24 cellular contexts compared by ENCODE assay signal in the genomic region with DNA sequence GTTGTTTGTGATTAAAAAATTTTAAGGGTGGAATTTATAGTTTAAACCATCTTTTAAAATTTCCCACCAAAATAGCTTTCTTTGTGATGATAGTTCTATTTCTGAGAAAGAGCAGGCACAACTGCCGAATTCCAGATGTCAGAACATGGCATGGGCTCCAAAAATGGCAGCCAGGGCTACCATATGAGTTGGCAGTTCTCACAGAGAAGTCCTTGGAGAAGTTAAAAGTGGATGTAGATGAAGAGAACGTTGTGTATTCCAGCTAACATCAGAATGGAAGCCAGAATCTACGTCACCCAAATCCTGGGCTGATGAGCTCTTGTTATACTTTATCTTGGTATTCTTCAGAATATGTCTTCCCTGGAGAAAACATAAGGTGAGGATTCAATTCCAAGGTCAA.
DNase-seq lines count a peak whose midpoint lies in the region; ATAC-seq and TF ChIP-seq lines count a peak whose summit lies in the region.
"Had no signal": no experiment of that assay in that cellular context is flagged by ENCODE, and none has a peak within 500 bp of the region (broad histone marks: within the 10 kb centered on the region; RNA-seq: fewer than 3 reads in every experiment).

No MANE protein-coding gene starts in this region.

- no peak overlapping the region for H3K27ac ChIP-seq in left ventricle myocardium inferior (replicated peaks)
- no peak overlapping the region for H3K27ac ChIP-seq in IMR-90 (ENCODE audit: insufficient read depth, low read length)
- H3K27ac ChIP-seq: 22Rv1; A549; BLaER1 treated with 17β-estradiol and CSF1 and Interleukin-3, amounts not matched to agents 10 nM and 100 nM; C4-2B had no signal

- H3K36me3 ChIP-seq in left ventricle myocardium inferior, result no peaks in the 10 kb centered on the region
- H3K36me3 ChIP-seq in IMR-90 (ENCODE audit: control insufficient read depth, insufficient read depth, low read length), result no peaks in the 10 kb centered on the region
- H3K36me3 ChIP-seq: BLaER1 treated with 17β-estradiol and CSF1 and Interleukin-3, amounts not matched to agents 10 nM and 100 nM had no signal

- TF ChIP-seq RAD21 in IMR-90 (IDR thresholded peaks at IDR 0.05; ENCODE audit: low read length), result no peak

- no peak for TF ChIP-seq POLR2A in IMR-90 (IDR thresholded peaks at IDR 0.05; ENCODE audit: low read depth, low read length)

- no peak overlapping the region for H2BK5ac ChIP-seq in IMR-90 (ENCODE audit: low read depth, low read length, poor library complexity, severe bottlenecking)

- H4K20me1 ChIP-seq in IMR-90 (ENCODE audit: insufficient read depth, low read length), result no peaks in the 10 kb centered on the region
- H4K20me1 ChIP-seq: BLaER1 treated with 17β-estradiol and CSF1 and Interleukin-3, amounts not matched to agents 10 nM and 100 nM had no signal

- no peak overlapping the region for H2AFZ ChIP-seq in IMR-90 (replicated peaks; ENCODE audit: low read length, poor library complexity)

- H3K23ac ChIP-seq in IMR-90 (ENCODE audit: low read depth, low read length), result no peak overlapping the region

- DNase-seq in Right ventricle myocardium inferior (ENCODE audit: missing footprints) (no peak), cardiac septum (ENCODE audit: low spot score) (no peak), left ventricle myocardium inferior (peak; percentile 24), left cardiac atrium (no peak), IMR-90 (no peak), mucosa of gallbladder (ENCODE audit: low spot score) (peak; percentile 53), DMS114 treated with DMSO at 0.1 percent for 48 hours (lab: John Stamatoyannopoulos, UW; ENCODE audit: unreplicated experiment) (no peak)
- DNase-seq: AML-193; Caco-2; Calu3; CD4-positive, alpha-beta T cell; CD8-positive, alpha-beta T cell; DMS153; DMS53; DMS79; DND-41; EL; GDM1 had no signal

- no peak overlapping the region for H3K9ac ChIP-seq in IMR-90 (ENCODE audit: low read depth, low read length)
- H3K9ac ChIP-seq: BLaER1 treated with 17β-estradiol and CSF1 and Interleukin-3, amounts not matched to agents 10 nM and 100 nM had no signal

- H3K18ac ChIP-seq in IMR-90 (ENCODE audit: low read depth, low read length), result no peak overlapping the region

- CTCF ChIA-PET in IMR-90 (lab: Yijun Ruan, JAX), result interaction anchor here (0.6 to 1.2 kb wide), 3 partner anchors 14 to 39 kb away, joined by 3 to 6 read pairs (median 3); no protein-coding TSS in a partner anchor

- BruUV-seq in IMR-90 (replicated peaks; lab: Mats Ljungman, UMichigan), result no TSS peak

- H3K4me3 ChIP-seq in left ventricle myocardium inferior (no peak overlapping the region), IMR-90 (ENCODE audit: insufficient read depth, low read depth, low read length) (no peak overlapping the region)
- H3K4me3 ChIP-seq: A549; BLaER1 treated with 17β-estradiol and CSF1 and Interleukin-3, amounts not matched to agents 10 nM and 100 nM; GM12878 had no signal

- H2BK120ac ChIP-seq in IMR-90 (ENCODE audit: low read depth, low read length), result no peak overlapping the region

- peaks cover under 1 to 2% of the 10 kb centered on the region in 2 experiments; a peak in 3 of 4 replicates for H3K79me1 ChIP-seq in IMR-90 (ENCODE audit: low read depth in 1 of 2, low read length in 2 of 2)

- no CpG with 5 or more reads among the region's 3 CpGs for WGBS in IMR-90 (ENCODE audit: extremely low coverage in 2 of 2, insufficient read length in 1 of 2), 2 experiments

- peaks cover 9% of the 10 kb centered on the region; the same call in 1 of the 2 replicates for H3K9me1 ChIP-seq in IMR-90 (ENCODE audit: insufficient read depth, low read length)

- no peak overlapping the region for H4K5ac ChIP-seq in IMR-90 (ENCODE audit: low read depth, low read length)

- dilution Hi-C loops in IMR-90 (cut with HindIII; ENCODE audit: low sequenced_read_pairs, unreplicated experiment), result no loop called here

- H3K4ac ChIP-seq in IMR-90 (ENCODE audit: low read depth, low read length), result no peak overlapping the region

- H2AK5ac ChIP-seq in IMR-90 (ENCODE audit: low read depth, low read length), result peak overlapping the region; percentile 52; the same call in 1 of the 2 replicates

- H3K14ac ChIP-seq in IMR-90 (replicated peaks; ENCODE audit: low read depth, low read length), result no peak overlapping the region

- H3K9me3 ChIP-seq in left ventricle myocardium inferior (replicated peaks) (no peaks in the 10 kb centered on the region), IMR-90 (ENCODE audit: control insufficient read depth, insufficient read depth, low read length) (no peaks in the 10 kb centered on the region)
- H3K9me3 ChIP-seq: A549, Caco-2 had no signal

- in situ Hi-C loops in IMR-90 (cut with MboI; ENCODE audit: low sequenced_read_pairs), result no loop called here

- H3K56ac ChIP-seq in IMR-90 (ENCODE audit: extremely low read depth, insufficient read depth, low read length), result no peak overlapping the region

- POLR2A ChIA-PET in IMR-90 (lab: Charles Lee; ENCODE audit: unreplicated experiment), result no interaction called here

- H3K4me2 ChIP-seq in IMR-90 (ENCODE audit: low read depth, low read length), result no peak overlapping the region
- H3K4me2 ChIP-seq: A549; BLaER1 treated with 17β-estradiol and CSF1 and Interleukin-3, amounts not matched to agents 10 nM and 100 nM had no signal

- H3K4me1 ChIP-seq in left ventricle myocardium inferior (no peaks in the 10 kb centered on the region), IMR-90 (ENCODE audit: control insufficient read depth, insufficient read depth, low read length) (peaks cover 23% of the 10 kb centered on the region)

- no peak overlapping the region for H4K91ac ChIP-seq in IMR-90 (ENCODE audit: insufficient read depth, low read depth, low read length)

- peak; percentile 58 for ATAC-seq in Right ventricle myocardium inferior
- no peak for ATAC-seq in left cardiac atrium
- ATAC-seq in IMR-90 (ENCODE audit: low read depth), result no peak
- ATAC-seq in HG03521 (IDR thresholded peaks at IDR 0.05; ENCODE audit: unreplicated experiment), result no peak
- ATAC-seq: A549; CD8-positive, alpha-beta T cell; GM12878 had no signal

- intact Hi-C loops in Right ventricle myocardium inferior (cut with DNase I) (no loop called here), cardiac septum (cut with DNase I) (no loop called here), left ventricle myocardium inferior (cut with micrococcal nuclease) (no loop called here), left cardiac atrium (cut with DNase I) (no loop called here), IMR-90 (cut with micrococcal nuclease) (no loop called here)

- H3K27me3 ChIP-seq in left ventricle myocardium inferior (ENCODE audit: low read depth) (no peaks in the 10 kb centered on the region), IMR-90 (ENCODE audit: control insufficient read depth, insufficient read depth, low read length) (no peaks in the 10 kb centered on the region)
- H3K27me3 ChIP-seq: BLaER1 treated with 17β-estradiol and CSF1 and Interleukin-3, amounts not matched to agents 10 nM and 100 nM had no signal

- H2BK20ac ChIP-seq in IMR-90 (ENCODE audit: low read depth, low read length), result peak overlapping the region; percentile 51; the same call in 1 of the 2 replicates

- no peak for TF ChIP-seq CTCF in left ventricle myocardium inferior (IDR thresholded peaks at IDR 0.05; ENCODE audit: borderline replicate concordance)
- TF ChIP-seq CTCF in IMR-90 (conservative IDR thresholded peaks at IDR 0.05; ENCODE audit: low read depth, low read length), result no peak

- peak overlapping the region in 1 of 2 experiments; percentile 20; a peak in 1 of 4 replicates for H4K8ac ChIP-seq in IMR-90 (ENCODE audit: low read depth in 2 of 2, low read length in 2 of 2)

- H2AK9ac ChIP-seq in IMR-90 (replicated peaks; ENCODE audit: low read depth, low read length, poor library complexity), result no peak overlapping the region

- 0 out of 3 replicates have a peak overlapping the region, but pooled peaks have one; percentile 57 for H2BK15ac ChIP-seq in IMR-90 (ENCODE audit: low read depth, low read length)

TF ChIP-seq in IMR-90, 13 proteins besides CTCF, POLR2A, EP300 and RAD21:
- TF ChIP-seq BHLHE40 (IDR thresholded peaks at IDR 0.05; ENCODE audit: low read depth, low read length) (no peak), CEBPB (IDR thresholded peaks at IDR 0.05; ENCODE audit: low read depth, low read length) (no peak), SMC3 (IDR thresholded peaks at IDR 0.05; ENCODE audit: low read depth, low read length) (no peak), MXI1 (IDR thresholded peaks at IDR 0.05; ENCODE audit: borderline replicate concordance, low read depth, low read length) (no peak), RFX5 (IDR thresholded peaks at IDR 0.05; ENCODE audit: low read depth, low read length) (no peak)
- TF ChIP-seq, protein P1, sequence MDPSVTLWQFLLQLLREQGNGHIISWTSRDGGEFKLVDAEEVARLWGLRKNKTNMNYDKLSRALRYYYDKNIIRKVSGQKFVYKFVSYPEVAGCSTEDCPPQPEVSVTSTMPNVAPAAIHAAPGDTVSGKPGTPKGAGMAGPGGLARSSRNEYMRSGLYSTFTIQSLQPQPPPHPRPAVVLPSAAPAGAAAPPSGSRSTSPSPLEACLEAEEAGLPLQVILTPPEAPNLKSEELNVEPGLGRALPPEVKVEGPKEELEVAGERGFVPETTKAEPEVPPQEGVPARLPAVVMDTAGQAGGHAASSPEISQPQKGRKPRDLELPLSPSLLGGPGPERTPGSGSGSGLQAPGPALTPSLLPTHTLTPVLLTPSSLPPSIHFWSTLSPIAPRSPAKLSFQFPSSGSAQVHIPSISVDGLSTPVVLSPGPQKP (IDR thresholded peaks at IDR 0.05; ENCODE audit: borderline replicate concordance, low read depth, low read length), result no peak

Comparison
In these comparisons a context has a peak if more than half of its experiments do, and no peak if none do; other contexts are left out.
1. DNase-seq: peak in left ventricle myocardium inferior (single experiment) and mucosa of gallbladder (single experiment); none in Right ventricle myocardium inferior (single experiment), cardiac septum (single experiment), left cardiac atrium (single experiment), IMR-90 (single experiment) and DMS114 treated with DMSO at 0.1 percent for 48 hours (single experiment).